Comparison of ENCODE assay signal across 31 cellular contexts in genomic region chr18:30674619-30675018, GRCh38.
"Had no signal": no experiment of that assay in that cellular context is flagged by ENCODE, and none has a peak within 500 bp of the region (broad histone marks: within the 10 kb centered on the region; RNA-seq: fewer than 3 reads in every experiment).

No MANE protein-coding gene starts in this region.

- DNase-seq: naive B cell; naive thymus-derived CD8-positive, alpha-beta T cell; nephron progenitor cell; nucleus accumbens; pancreas; right cardiac atrium; spleen; stimulated activated CD4-positive, alpha-beta T cell treated with anti-CD3 and anti-CD28 coated beads, Interleukin-12 subunit alpha, Interleukin-12 subunit beta, amount 100 ng/mL, for 4 hours; stimulated activated CD4-positive, alpha-beta T cell treated with anti-CD3 and anti-CD28 coated beads, Interleukin-1b, Interleukin-23, amount 100 ng/mL, for 48 hours; stimulated activated CD4-positive, alpha-beta T cell treated with anti-CD3 and anti-CD28 coated beads, Interleukin-4, amount 100 ng/mL, for 1 hour; stimulated activated CD4-positive, alpha-beta T cell treated with anti-CD3 and anti-CD28 coated beads, Interleukin-4, amount 100 ng/mL, for 4 hours; stimulated activated CD8-positive, alpha-beta memory T cell treated with anti-CD3 and anti-CD28 coated beads, Interleukin-4, amount 100 ng/mL, for 48 hours; stimulated activated naive CD4-positive, alpha-beta T cell; stimulated activated naive CD8-positive, alpha-beta T cell treated with anti-CD3 and anti-CD28 coated beads, Interleukin-15, amount 100 ng/mL, for 72 hours; stimulated activated naive CD8-positive, alpha-beta T cell treated with anti-CD3 and anti-CD28 coated beads, Interleukin-15, Interleukin-2, amounts not matched to agents 100 U/mL and 50 U/mL, for 24 hours; substantia nigra; testis; tibial artery; transverse colon; upper lobe of left lung had no signal

- FAIRE-seq: pancreas, urothelium cell line had no signal

- H3K4me1 Mint-ChIP-seq: naive B cell; naive thymus-derived CD8-positive, alpha-beta T cell; neural crest cell; stimulated activated memory B cell treated with anti-CD40 and anti-IgM and Interleukin-4, amounts not matched to agents 10 μg/mL and 1 μg/mL and 100 μg/mL, for 72 hours; stimulated activated naive CD8-positive, alpha-beta T cell treated with anti-CD3 and anti-CD28 coated beads, Interleukin-15, amount 100 ng/mL, for 72 hours had no signal

- H3K27me3 Mint-ChIP-seq: naive B cell; naive thymus-derived CD8-positive, alpha-beta T cell; natural killer cell treated with Interleukin-12 subunit alpha and Interleukin-12 subunit beta and Interleukin-15 and Interleukin-18, amount 100 ng/mL, for 72 hours; stimulated activated memory B cell treated with anti-CD40 and anti-IgM and Interleukin-4, amounts not matched to agents 10 μg/mL and 1 μg/mL and 100 μg/mL, for 72 hours; stimulated activated naive CD8-positive, alpha-beta T cell treated with anti-CD3 and anti-CD28 coated beads, Interleukin-15, amount 100 ng/mL, for 72 hours had no signal

- H3K27me3 ChIP-seq: neutrophil, pancreas, spleen, suprapubic skin, testis, tibial artery, transverse colon, upper lobe of left lung, vagina had no signal

- ATAC-seq: naive thymus-derived CD8-positive, alpha-beta T cell; natural killer cell treated with Interleukin-12 subunit alpha and Interleukin-12 subunit beta and Interleukin-15 and Interleukin-18, amount 100 ng/mL, for 72 hours; pancreas; right cardiac atrium; sciatic nerve; stimulated activated memory B cell treated with anti-CD40 and anti-IgM and Interleukin-4, amounts not matched to agents 10 μg/mL and 1 μg/mL and 100 μg/mL, for 72 hours; stimulated activated naive CD8-positive, alpha-beta T cell treated with anti-CD3 and anti-CD28 coated beads, Interleukin-15, amount 100 ng/mL, for 72 hours; stimulated activated naive CD8-positive, alpha-beta T cell treated with anti-CD3 and anti-CD28 coated beads, Interleukin-15, Interleukin-2, amounts not matched to agents 100 U/mL and 50 U/mL, for 24 hours had no signal

- H3K9me3 ChIP-seq: neutrophil, pancreas, prostate gland, spleen, suprapubic skin, testis, tibial artery, transverse colon, upper lobe of left lung, vagina had no signal

- H3K27ac Mint-ChIP-seq: naive thymus-derived CD8-positive, alpha-beta T cell; natural killer cell treated with Interleukin-12 subunit alpha and Interleukin-12 subunit beta and Interleukin-15 and Interleukin-18, amount 100 ng/mL, for 72 hours; nephron progenitor cell; stimulated activated memory B cell treated with anti-CD40 and anti-IgM and Interleukin-4, amounts not matched to agents 10 μg/mL and 1 μg/mL and 100 μg/mL, for 72 hours; stimulated activated naive CD8-positive, alpha-beta T cell treated with anti-CD3 and anti-CD28 coated beads, Interleukin-15, amount 100 ng/mL, for 72 hours had no signal

- H3K4me3 ChIP-seq: pancreas, prostate gland, skin epidermis, smooth muscle cell, spleen, suprapubic skin, testis, tibial artery, transverse colon, upper lobe of left lung, vagina had no signal

- H3K4me1 ChIP-seq: pancreas, prostate gland, spleen, suprapubic skin, testis, tibial artery, transverse colon, upper lobe of left lung, vagina had no signal

- H3K4me3 Mint-ChIP-seq: naive B cell; naive thymus-derived CD8-positive, alpha-beta T cell; natural killer cell treated with Interleukin-12 subunit alpha and Interleukin-12 subunit beta and Interleukin-15 and Interleukin-18, amount 100 ng/mL, for 72 hours; nephron progenitor cell; neural crest cell; stimulated activated memory B cell treated with anti-CD40 and anti-IgM and Interleukin-4, amounts not matched to agents 10 μg/mL and 1 μg/mL and 100 μg/mL, for 72 hours; stimulated activated naive CD8-positive, alpha-beta T cell treated with anti-CD3 and anti-CD28 coated beads, Interleukin-15, amount 100 ng/mL, for 72 hours had no signal

- H3K36me3 Mint-ChIP-seq: naive B cell; naive thymus-derived CD8-positive, alpha-beta T cell; natural killer cell treated with Interleukin-12 subunit alpha and Interleukin-12 subunit beta and Interleukin-15 and Interleukin-18, amount 100 ng/mL, for 72 hours; stimulated activated memory B cell treated with anti-CD40 and anti-IgM and Interleukin-4, amounts not matched to agents 10 μg/mL and 1 μg/mL and 100 μg/mL, for 72 hours had no signal

- H3K4me2 ChIP-seq: smooth muscle cell had no signal

- H3K36me3 ChIP-seq: neutrophil, pancreas, prostate gland, spleen, suprapubic skin, tibial artery, transverse colon, upper lobe of left lung, vagina had no signal

- H3K27ac ChIP-seq: neutrophil, pancreas, prostate gland, skin epidermis, spleen, suprapubic skin, testis, tibial artery, transverse colon, upper lobe of left lung, vagina had no signal
